In genomic region chr3:195762611-195763247, GRCh38 we compare ENCODE assay signal across 23 cellular contexts. TPM values are rescaled to one million over a fixed set of nuclear protein-coding genes. Genes with fewer than 3 reads are reported as not detected.
DNase-seq lines count a peak whose midpoint lies in the region; ATAC-seq and TF ChIP-seq lines count a peak whose summit lies in the region.
"Had no signal": no experiment of that assay in that cellular context is flagged by ENCODE, and none has a peak within 500 bp of the region (broad histone marks: within the 10 kb centered on the region; RNA-seq: fewer than 3 reads in every experiment).

No MANE protein-coding gene starts in this region.

- H3K27me3 ChIP-seq in mesenchymal stem cell (ENCODE audit: control insufficient read depth in 1 of 2, insufficient read depth in 1 of 2, low read length in 2 of 2) = peaks cover 10 to 66% of the 10 kb centered on the region in 2 experiments
- H3K27me3 ChIP-seq in A673 (replicated peaks; ENCODE audit: insufficient read depth, low read depth, low read length, poor library complexity) = peaks cover 59% of the 10 kb centered on the region
- no peaks in the 10 kb centered on the region for H3K27me3 ChIP-seq in PC-9 (ENCODE audit: insufficient read depth, low read depth)
- H3K27me3 ChIP-seq: Peyer's patch, SJCRH30 had no signal

- no peak overlapping the region for H2AFZ ChIP-seq in mesenchymal stem cell (ENCODE audit: low read depth, low read length)
- no peak overlapping the region for H2AFZ ChIP-seq in PC-9
- H2AFZ ChIP-seq: GM23338 had no signal

- BruUV-seq in A673 (replicated peaks; lab: Mats Ljungman, UMichigan) (no TSS peak), PC-9 (replicated peaks; lab: Mats Ljungman, UMichigan) (no TSS peak)

- intact Hi-C loops in A673 (cut with micrococcal nuclease; ENCODE audit: unreplicated experiment) (no loop called here), PC-9 (cut with micrococcal nuclease; ENCODE audit: unreplicated experiment) (no loop called here)

- DNase-seq in stimulated activated naive CD8-positive, alpha-beta T cell treated with anti-CD3 and anti-CD28 coated beads, Interleukin-15, amount 100 ng/mL, for 72 hours = no peak
- DNase-seq in stimulated activated naive CD8-positive, alpha-beta T cell treated with anti-CD3 and anti-CD28 coated beads, Interleukin-15, Interleukin-2, amounts not matched to agents 100 U/mL and 50 U/mL, for 24 hours = no peak
- DNase-seq in mesenchymal stem cell = no peak
- DNase-seq in COLO829 (ENCODE audit: low spot score) = no peak
- no peak for DNase-seq in A673 (ENCODE audit: low spot score)
- no peak for DNase-seq in PC-9
- DNase-seq: ACHN; C1 segment of cervical spinal cord; Calu3; CD8-positive, alpha-beta T cell; Kasumi-1; NCI-H1436; NCI-H1930; NCI-H510A treated with DMSO at 0.1 percent for 48 hours; NCI-H748 treated with DMSO at 0.1 percent for 48 hours; NK-92 treated with Interleukin-12 subunit alpha and Interleukin-12 subunit beta, amount 100 ng/mL, for 24 hours had no signal

- H3K79me2 ChIP-seq in PC-9 (ENCODE audit: low read depth) = no peaks in the 10 kb centered on the region

- CTCF ChIA-PET in A673 (lab: Charles Lee) = no interaction called here
- CTCF ChIA-PET in PC-9 (lab: Charles Lee) = no interaction called here

- H4K20me1 ChIP-seq in PC-9 (ENCODE audit: insufficient read depth) = no peaks in the 10 kb centered on the region

- no peak overlapping the region for H3K9ac ChIP-seq in mesenchymal stem cell (ENCODE audit: low read length)

- H3K9me2 ChIP-seq in PC-9 (ENCODE audit: insufficient read depth) = no peaks in the 10 kb centered on the region

- no peak overlapping the region for H4K8ac ChIP-seq in mesenchymal stem cell (ENCODE audit: low read length)

- no peak overlapping the region for H2BK120ac ChIP-seq in mesenchymal stem cell (ENCODE audit: low read depth, low read length)

- H3K4me1 ChIP-seq in mesenchymal stem cell (ENCODE audit: control insufficient read depth, insufficient read depth, low read depth, low read length) = peaks cover 2% of the 10 kb centered on the region
- H3K4me1 ChIP-seq in A673 (ENCODE audit: insufficient read depth, low read length, poor library complexity, severe bottlenecking) = no peaks in the 10 kb centered on the region
- H3K4me1 ChIP-seq in PC-9 (replicated peaks; ENCODE audit: insufficient read depth) = no peaks in the 10 kb centered on the region
- H3K4me1 ChIP-seq: Peyer's patch had no signal

- H3K9me3 ChIP-seq in KOPT-K1 (ENCODE audit: insufficient read depth, low read length, poor library complexity, severe bottlenecking) (no peaks in the 10 kb centered on the region), mesenchymal stem cell (ENCODE audit: control insufficient read depth, low read length) (no peaks in the 10 kb centered on the region), A673 (ENCODE audit: low read depth, low read length, poor library complexity, severe bottlenecking) (no peaks in the 10 kb centered on the region), PC-9 (ENCODE audit: insufficient read depth, low read depth) (no peaks in the 10 kb centered on the region)
- H3K9me3 ChIP-seq: Peyer's patch, SJCRH30 had no signal

- H2AK5ac ChIP-seq in mesenchymal stem cell (ENCODE audit: low read length, severe bottlenecking) = no peak overlapping the region

- peak overlapping the region in 1 of 2 experiments; percentile 32 for H3K14ac ChIP-seq in mesenchymal stem cell (ENCODE audit: low read length in 2 of 2)

- H3K4ac ChIP-seq in mesenchymal stem cell (ENCODE audit: low read depth in 1 of 2, low read length in 2 of 2) = no peak overlapping the region

- no peak overlapping the region for H3K23ac ChIP-seq in mesenchymal stem cell (ENCODE audit: low read length in 2 of 2)

- H2BK15ac ChIP-seq in mesenchymal stem cell (ENCODE audit: low read depth, poor library complexity, severe bottlenecking) = no peak overlapping the region

- 87% methylated on average over 55 of the region's 56 CpGs for WGBS in mesenchymal stem cell

- H2BK5ac ChIP-seq in mesenchymal stem cell (ENCODE audit: low read depth, low read length, poor library complexity, severe bottlenecking) = no peak overlapping the region

- peak overlapping the region; percentile 67 for H3K27ac ChIP-seq in KOPT-K1 (ENCODE audit: low read depth, low read length, poor library complexity, severe bottlenecking)
- H3K27ac ChIP-seq in mesenchymal stem cell (ENCODE audit: low read length, poor library complexity, severe bottlenecking) = no peak overlapping the region
- H3K27ac ChIP-seq in A673 (ENCODE audit: low read depth, low read length, poor library complexity, severe bottlenecking) = no peak overlapping the region
- no peak overlapping the region for H3K27ac ChIP-seq in PC-9
- H3K27ac ChIP-seq: Peyer's patch, SJCRH30 had no signal

- no peaks in the 10 kb centered on the region for H3K79me1 ChIP-seq in mesenchymal stem cell (replicated peaks; ENCODE audit: low read length, poor library complexity, severe bottlenecking)

- peak; percentile 29 for ATAC-seq in stimulated activated naive CD8-positive, alpha-beta T cell treated with anti-CD3 and anti-CD28 coated beads, Interleukin-15, amount 100 ng/mL, for 72 hours
- no peak for ATAC-seq in stimulated activated naive CD8-positive, alpha-beta T cell treated with anti-CD3 and anti-CD28 coated beads, Interleukin-15, Interleukin-2, amounts not matched to agents 100 U/mL and 50 U/mL, for 24 hours
- ATAC-seq: CD8-positive, alpha-beta T cell had no signal

- no peaks in the 10 kb centered on the region for H3K9me3 Mint-ChIP-seq in stimulated activated naive CD8-positive, alpha-beta T cell treated with anti-CD3 and anti-CD28 coated beads, Interleukin-15, amount 100 ng/mL, for 72 hours
- H3K9me3 Mint-ChIP-seq: CD8-positive, alpha-beta T cell; IgD-negative memory B cell had no signal

- no peak overlapping the region for H3K27ac Mint-ChIP-seq in stimulated activated naive CD8-positive, alpha-beta T cell treated with anti-CD3 and anti-CD28 coated beads, Interleukin-15, amount 100 ng/mL, for 72 hours
- H3K27ac Mint-ChIP-seq: CD8-positive, alpha-beta T cell; GM23338; IgD-negative memory B cell had no signal

- H3K36me3 ChIP-seq in KOPT-K1 (ENCODE audit: insufficient read depth, low read length) (peaks cover 7% of the 10 kb centered on the region; the same call in 1 of the 2 replicates), mesenchymal stem cell (ENCODE audit: control insufficient read depth in 1 of 2, insufficient read depth in 2 of 2, low read depth in 1 of 2, low read length in 2 of 2) (no peaks in the 10 kb centered on the region), A673 (ENCODE audit: insufficient read depth, low read length, poor library complexity, severe bottlenecking) (no peaks in the 10 kb centered on the region), PC-9 (ENCODE audit: low read depth) (no peaks in the 10 kb centered on the region)
- H3K36me3 ChIP-seq: Peyer's patch, SJCRH30 had no signal

- H3K4me2 ChIP-seq in mesenchymal stem cell (ENCODE audit: low read length, poor library complexity, severe bottlenecking) = no peak overlapping the region
- H3K4me2 ChIP-seq in PC-9 = no peak overlapping the region
- H3K4me2 ChIP-seq: GM23338 had no signal

- H3K4me3 ChIP-seq in mesenchymal stem cell (ENCODE audit: insufficient read depth in 1 of 2, low read depth in 1 of 2, low read length in 2 of 2) (no peak overlapping the region), A673 (ENCODE audit: low read depth, low read length, poor library complexity, severe bottlenecking) (no peak overlapping the region), PC-9 (no peak overlapping the region)
- H3K4me3 ChIP-seq: GM23338, Peyer's patch, SJCRH30 had no signal

- H3K4me1 Mint-ChIP-seq in stimulated activated naive CD8-positive, alpha-beta T cell treated with anti-CD3 and anti-CD28 coated beads, Interleukin-15, amount 100 ng/mL, for 72 hours = peaks cover 3% of the 10 kb centered on the region
- H3K4me1 Mint-ChIP-seq: GM23338 had no signal

- POLR2A ChIA-PET in A673 (lab: Charles Lee; ENCODE audit: low non-redundant PET) = no interaction called here
- POLR2A ChIA-PET in PC-9 (lab: Charles Lee; ENCODE audit: unreplicated experiment) = no interaction called here

- TF ChIP-seq CTCF in A673 (conservative IDR thresholded peaks at IDR 0.05; ENCODE audit: low read depth, low read length) = no peak
- no peak for TF ChIP-seq CTCF in PC-9 (conservative IDR thresholded peaks at IDR 0.05)

- no peaks in the 10 kb centered on the region for H3F3A ChIP-seq in PC-9 (ENCODE audit: insufficient read depth, low read depth)

- H4K91ac ChIP-seq in mesenchymal stem cell (ENCODE audit: low read length) = peak overlapping the region; percentile 59

- H3K4me3 Mint-ChIP-seq in stimulated activated naive CD8-positive, alpha-beta T cell treated with anti-CD3 and anti-CD28 coated beads, Interleukin-15, amount 100 ng/mL, for 72 hours = no peak overlapping the region
- H3K4me3 Mint-ChIP-seq: GM23338, IgD-negative memory B cell had no signal

- H3K27me3 Mint-ChIP-seq in stimulated activated naive CD8-positive, alpha-beta T cell treated with anti-CD3 and anti-CD28 coated beads, Interleukin-15, amount 100 ng/mL, for 72 hours = peaks cover 55% of the 10 kb centered on the region

- H2BK12ac ChIP-seq in mesenchymal stem cell (ENCODE audit: low read length in 2 of 2) = no peak overlapping the region

- no peak overlapping the region for H3K18ac ChIP-seq in mesenchymal stem cell (ENCODE audit: low read depth in 1 of 2, low read length in 2 of 2)

RNA-seq across cellular contexts. Expression of gene MUC20, which starts 42.0 kb away (rescaled TPM):
- 0.35 TPM for polyA plus RNA-seq in mesenchymal stem cell (2013, experiment 1 of 2)
- polyA plus RNA-seq in mesenchymal stem cell (2013, experiment 2 of 2) = 0.30 TPM
- total RNA-seq in A673 (2021) (1.1 and 1.3 TPM in 2 replicates), PC-9 (2021) (98.1 and 176 TPM in 2 replicates)
- total RNA-seq: Daoy, GM23338, SJCRH30 had no signal

RNA-seq across cellular contexts. Expression of gene MUC4, which starts 49.0 kb away (rescaled TPM):
- not detected for polyA plus RNA-seq in mesenchymal stem cell (2013, experiment 1 of 2)
- polyA plus RNA-seq in mesenchymal stem cell (2013, experiment 2 of 2) = not detected
- total RNA-seq in A673 (2021) = not detected in 2 replicates
- total RNA-seq in PC-9 (2021) = 63.7 and 84.4 TPM in 2 replicates
- total RNA-seq: CD8-positive, alpha-beta T cell; Daoy; MCF 10A had no signal

Comparison
In these comparisons a context has a peak if more than half of its experiments do, and no peak if none do; other contexts are left out.
1. RNA of gene MUC20, which starts 42.0 kb away (total RNA-seq): 98.1 to 176 TPM in PC-9; 1.1 to 1.3 TPM in A673; every median in the first group is over 10 times any median in the second.
2. RNA of gene MUC4, which starts 49.0 kb away (total RNA-seq): 63.7 to 84.4 TPM in PC-9; not detected in A673; every median in the first group is over 10 times any median in the second.